ENCODE assay signal across 13 cellular contexts in the genomic region with DNA sequence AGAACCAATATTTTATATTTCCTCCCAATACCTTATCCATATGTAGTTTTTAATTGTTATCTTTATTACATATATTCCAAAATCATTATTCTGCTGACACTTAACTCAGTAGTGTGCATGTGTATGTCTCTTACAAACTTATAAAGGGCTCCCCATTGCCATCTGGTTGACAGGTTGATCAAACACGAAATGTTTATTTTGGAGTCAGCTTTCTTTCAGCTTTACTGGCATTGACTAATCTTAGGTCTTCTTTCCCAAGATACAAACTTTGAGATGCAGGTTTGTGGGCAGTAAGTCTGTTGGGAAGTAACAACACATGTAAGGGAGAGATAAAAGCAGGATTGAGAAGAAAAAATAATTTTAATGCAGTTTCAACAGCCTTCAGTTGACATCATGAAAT.
DNase-seq lines count a peak whose midpoint lies in the region; ATAC-seq and TF ChIP-seq lines count a peak whose summit lies in the region.
"Had no signal": no experiment of that assay in that cellular context is flagged by ENCODE, and none has a peak within 500 bp of the region (broad histone marks: within the 10 kb centered on the region; RNA-seq: fewer than 3 reads in every experiment).

No MANE protein-coding gene starts in this region.

- no peak for TF ChIP-seq CTCF in LNCaP clone FGC (IDR thresholded peaks at IDR 0.05; ENCODE audit: control insufficient read depth, extremely low read depth, insufficient read depth)
- no peak for TF ChIP-seq CTCF in PC-3 (conservative IDR thresholded peaks at IDR 0.05; ENCODE audit: low read depth, low read length)

- H3K4me2 ChIP-seq in PC-3 (ENCODE audit: low read length) = peak overlapping the region; percentile 72

- no peaks in the 10 kb centered on the region for H3K36me3 ChIP-seq in PC-3 (ENCODE audit: low read depth, low read length)

- peak overlapping the region; percentile 66 for H3K27ac ChIP-seq in PC-3 (ENCODE audit: low read length)

- DNase-seq in DMS 273 treated with DMSO at 0.1 percent for 48 hours (lab: John Stamatoyannopoulos, UW) = peak; percentile 4
- peak; percentile 4 for DNase-seq in LNCaP clone FGC (ENCODE audit: low read depth)
- DNase-seq in PC-3 = peak; percentile 75
- DNase-seq in left kidney (ENCODE audit: low read depth, low spot score) = peak; percentile 24
- DNase-seq in erythroblast (lab: John Stamatoyannopoulos, UW) = no peak
- DNase-seq: C1 segment of cervical spinal cord; CD4-positive, alpha-beta T cell; GOT3; H9 had no signal

- intact Hi-C loops in PC-3 (cut with micrococcal nuclease) = loop anchor here (2.0 to 5.0 kb wide), 2 partner anchors 20 to 667 kb away; no protein-coding TSS in a partner anchor

- no peak overlapping the region for H2AFZ ChIP-seq in PC-3 (ENCODE audit: low read length)

- H3K4me3 ChIP-seq in LNCaP clone FGC (ENCODE audit: low read depth, low read length) = no peak overlapping the region
- H3K4me3 ChIP-seq in PC-3 (ENCODE audit: low read length) = no peak overlapping the region
- H3K4me3 ChIP-seq: GM12878 had no signal

- no TSS peak for BruUV-seq in PC-3 (replicated peaks; lab: Mats Ljungman, UMichigan)

- no peaks in the 10 kb centered on the region for H4K20me1 ChIP-seq in PC-3 (ENCODE audit: low read length)

- H3K27me3 ChIP-seq in PC-3 (ENCODE audit: low read length) = no peaks in the 10 kb centered on the region

- H3K9ac ChIP-seq in PC-3 (ENCODE audit: low read length) = no peak overlapping the region

- H3F3A ChIP-seq in PC-3 (ENCODE audit: low read length, unreplicated experiment) = no peaks in the 10 kb centered on the region

- H3K9me2 ChIP-seq in PC-3 (replicated peaks; ENCODE audit: low read length) = no peaks in the 10 kb centered on the region

- no peaks in the 10 kb centered on the region for H3K79me2 ChIP-seq in PC-3 (ENCODE audit: low read length)

- ATAC-seq in PC-3 (peak; percentile 81), GM18873 (IDR thresholded peaks at IDR 0.05; ENCODE audit: low FRiP score, unreplicated experiment) (no peak), HG02852 (IDR thresholded peaks at IDR 0.05; ENCODE audit: unreplicated experiment) (no peak)
- ATAC-seq: GM12878, HepG2 had no signal

- TF ChIP-seq POLR2A in erythroblast (IDR thresholded peaks at IDR 0.05; ENCODE audit: low read length) = no peak

- H3K9me3 ChIP-seq in PC-3 (ENCODE audit: low read length) = no peaks in the 10 kb centered on the region

- peaks cover 25% of the 10 kb centered on the region for H3K4me1 ChIP-seq in PC-3 (ENCODE audit: insufficient read depth, low read length)

- CTCF ChIA-PET in PC-3 (lab: Charles Lee) = interaction anchor here (0.6 kb wide), 1 partner anchor 41 kb away, joined by 4 read pairs; no protein-coding TSS in a partner anchor

- POLR2A ChIA-PET in PC-3 (lab: Charles Lee; ENCODE audit: unreplicated experiment) = no interaction called here

Comparison
In these comparisons a context has a peak if more than half of its experiments do, and no peak if none do; other contexts are left out.
1. DNase-seq: peak in DMS 273 treated with DMSO at 0.1 percent for 48 hours (single experiment), LNCaP clone FGC (single experiment), PC-3 (single experiment) and left kidney (single experiment); none in erythroblast (0 of 2).